8 cellular contexts compared by ENCODE assay signal in genomic region chr22:22508274-22509176, GRCh38. TPM values are rescaled to one million over a fixed set of nuclear protein-coding genes. Genes with fewer than 3 reads are reported as not detected.
DNase-seq lines count a peak whose midpoint lies in the region; ATAC-seq and TF ChIP-seq lines count a peak whose summit lies in the region.

ZNF280B (minus strand) TSS chr22:22508742; CDS start chr22:22489398, 19,344 bp downstream.

- H3K27me3 ChIP-seq in brain microvascular endothelial cell (replicated peaks) = peaks cover 6% of the 10 kb centered on the region

- H3K4me3 Mint-ChIP-seq in immature natural killer cell = peak within 1 kb of the TSS; percentile 72 to 84 (median 81)

- H3K9me3 Mint-ChIP-seq in immature natural killer cell = peaks cover 0 to 7% (median under 1%) of the 10 kb centered on the region in 6 donors

- H3K4me3 ChIP-seq in GM12864 (ENCODE audit: low read depth, low read length) (peak within 1 kb of the TSS; percentile 89), brain microvascular endothelial cell (ENCODE audit: low read depth, low read length) (peak within 1 kb of the TSS; percentile 79)

- H3K36me3 ChIP-seq in brain microvascular endothelial cell (replicated peaks) = no peaks in the 10 kb centered on the region

- in situ Hi-C loops in brain microvascular endothelial cell (cut with HindIII; ENCODE audit: low pct_ligation_motif_present, low sequenced_read_pairs) = no loop called here

- peaks cover 2 to 5% (median 3%) of the 10 kb centered on the region in 3 donors for H3K27me3 Mint-ChIP-seq in immature natural killer cell (ENCODE audit: low read depth in 3 of 3)

- H3K4me1 Mint-ChIP-seq in immature natural killer cell = peaks cover 12 to 15% of the 10 kb centered on the region in 2 donors

- TF ChIP-seq CTCF in GM12864 (IDR thresholded peaks at IDR 0.05; ENCODE audit: low read depth, low read length, missing control alignments) (peak; percentile 84), brain microvascular endothelial cell (IDR thresholded peaks at IDR 0.05; ENCODE audit: low read depth, low read length, missing control alignments) (peak; percentile 76)

- H3K36me3 Mint-ChIP-seq in immature natural killer cell = peaks cover 0 to 21% (median 12%) of the 10 kb centered on the region in 3 donors

- peak; percentile 83 for ATAC-seq in HG02571 (IDR thresholded peaks at IDR 0.05; ENCODE audit: unreplicated experiment)

- DNase-seq in GM12864 (ENCODE audit: low read depth) = peak; percentile 54
- DNase-seq in NCI-H1417 (lab: John Stamatoyannopoulos, UW) = peak; percentile 79 to 87 (median 79)
- peak; percentile 92 for DNase-seq in UCSD-AML1 (lab: John Stamatoyannopoulos, UW; ENCODE audit: unreplicated experiment)
- peak; percentile 74 for DNase-seq in brain microvascular endothelial cell
- DNase-seq in immature natural killer cell = peak; percentile 74 to 82 (median 78)
- DNase-seq in stimulated activated CD4-positive, alpha-beta T cell treated with anti-CD3 and anti-CD28 coated beads, Interleukin-12 subunit alpha, Interleukin-12 subunit beta, amount 100 ng/mL, for 4 hours = peak; percentile 82
- no peak for DNase-seq in NCI-H526 (lab: John Stamatoyannopoulos, UW)

- peak within 1 kb of the TSS; percentile 14 for H3K27ac ChIP-seq in brain microvascular endothelial cell

- peak within 1 kb of the TSS in 4 of 6 donors; percentile 7 to 69 (median 57) for H3K27ac Mint-ChIP-seq in immature natural killer cell

RNA-seq across cellular contexts. Expression of gene ZNF280B, which starts in this region (rescaled TPM):
- polyA plus RNA-seq in immature natural killer cell = 1 to 10 TPM in 1 of 3 donors, under 1 TPM in 2; 0.18 to 1.1 (median 0.34) TPM

Comparison
In these comparisons a context has a peak if more than half of its experiments do, and no peak if none do; other contexts are left out.
1. DNase-seq: peak in GM12864 (single experiment), NCI-H1417 (3 of 3), UCSD-AML1 (single experiment), brain microvascular endothelial cell (single experiment), immature natural killer cell (3 of 3) and stimulated activated CD4-positive, alpha-beta T cell treated with anti-CD3 and anti-CD28 coated beads, Interleukin-12 subunit alpha, Interleukin-12 subunit beta, amount 100 ng/mL, for 4 hours (single experiment); none in NCI-H526 (0 of 2).